ENCODE assay signal across 20 cellular contexts in the genomic region with DNA sequence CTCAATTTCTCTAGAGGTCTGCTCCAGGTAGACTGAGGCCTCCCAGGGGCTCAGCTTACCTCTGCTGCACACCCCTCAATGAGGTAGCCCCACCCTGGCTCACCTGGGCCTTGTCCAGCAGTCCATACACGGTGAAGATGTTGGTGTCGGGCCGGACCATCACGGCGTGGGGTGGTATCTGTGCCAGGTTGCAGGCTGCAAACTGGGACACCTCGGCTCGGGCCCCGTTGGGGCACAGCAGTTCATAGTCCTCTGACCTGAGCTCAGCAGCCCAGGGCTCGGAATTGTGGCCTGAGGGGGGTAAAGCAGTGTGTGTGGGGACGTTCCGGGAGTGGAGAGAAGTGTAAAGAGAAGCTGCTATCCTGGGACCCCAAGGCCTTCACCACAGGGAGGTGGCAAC. TPM values are rescaled to one million over a fixed set of nuclear protein-coding genes. Genes with fewer than 3 reads are reported as not detected.
A peak's percentile ranks its signal among the peaks of the same experiment; 100 is the strongest.
DNase-seq lines count a peak whose midpoint lies in the region; ATAC-seq, FAIRE-seq and TF ChIP-seq lines count a peak whose summit lies in the region.
"Had no signal": no experiment of that assay in that cellular context is flagged by ENCODE, and none has a peak within 500 bp of the region (broad histone marks: within the 10 kb centered on the region; RNA-seq: fewer than 3 reads in every experiment).

No MANE protein-coding gene starts in this region.

- no peak for DNase-seq in K562 (ENCODE audit: extremely low read depth in 1 of 4, low spot score in 3 of 4)
- DNase-seq in HepG2 (ENCODE audit: low spot score), result no peak
- peak; percentile 68 for DNase-seq in osteoblast (ENCODE audit: insufficient read length, low spot score, missing footprints)
- DNase-seq in aorta, result peak; percentile 37 to 72
- DNase-seq in islet precursor cell, result no peak
- DNase-seq in activated T-cell treated with anti-CD3 and anti-CD28 coated beads, Interleukin-2, amount 50 U/mL, for 1 hour, result no peak
- DNase-seq: BE2C; CD8-positive, alpha-beta T cell; COR-L47; DMS153; DMS79 treated with DMSO at 0.1 percent for 48 hours; EL; GOT3; H9 had no signal

- H3K4me2 ChIP-seq in K562 (ENCODE audit: insufficient read depth, low read length) (no peak overlapping the region), HepG2 (ENCODE audit: low read depth, low read length) (no peak overlapping the region), osteoblast (ENCODE audit: insufficient read depth, low read length) (no peak overlapping the region)
- H3K4me2 ChIP-seq: A549 had no signal

- H2AFZ ChIP-seq in K562 (ENCODE audit: low read depth, low read length) (no peak overlapping the region), HepG2 (ENCODE audit: low read length) (no peak overlapping the region), osteoblast (ENCODE audit: low read length) (no peak overlapping the region)

- H3K36me3 ChIP-seq in K562 (ENCODE audit: control insufficient read depth, insufficient read depth, low read length) (no peaks in the 10 kb centered on the region), HepG2 (replicated peaks in 1 of 2; ENCODE audit: control insufficient read depth in 1 of 2, insufficient read depth in 2 of 2, low read length in 2 of 2) (no peaks in the 10 kb centered on the region), osteoblast (ENCODE audit: insufficient read depth, low read length) (no peaks in the 10 kb centered on the region), aorta (ENCODE audit: control insufficient read depth in 1 of 2, insufficient read depth in 2 of 2, low read length in 1 of 2) (no peaks in the 10 kb centered on the region)
- H3K36me3 ChIP-seq: BE2C had no signal

- H3K9me1 ChIP-seq in K562 (ENCODE audit: control insufficient read depth, insufficient read depth, low read length), result no peaks in the 10 kb centered on the region

- WGBS in K562 (ENCODE audit: insufficient coverage, low coverage, missing lambda C conversion rate), result 73% methylated on average over 9 of the region's 11 CpGs
- whole genome bisulfite sequencing in HepG2 (ENCODE audit: low lambda C conversion rate), result 88% methylated on average over 9 of the region's 11 CpGs
- WGBS in aorta, 2 donors, result 92 to 93% methylated on average over 11 of the region's 11 CpGs

- H3K4me3 ChIP-seq in K562, result no peak overlapping the region
- H3K4me3 ChIP-seq in HepG2 (replicated peaks in 1 of 3; ENCODE audit: insufficient read depth in 1 of 3, low read depth in 2 of 3, low read length in 3 of 3), result no peak overlapping the region
- no peak overlapping the region for H3K4me3 ChIP-seq in osteoblast (ENCODE audit: insufficient read depth, low read length)
- H3K4me3 ChIP-seq in aorta (ENCODE audit: low read length in 2 of 2), result no peak overlapping the region
- H3K4me3 ChIP-seq: A549 had no signal

- TF ChIP-seq POLR2A in K562 (conservative IDR thresholded peaks at IDR 0.05), result no peak
- TF ChIP-seq POLR2A in HepG2 (IDR thresholded peaks at IDR 0.05; ENCODE audit: insufficient read depth in 1 of 2, low read depth in 2 of 2, low read length in 2 of 2), result no peak

- no peak overlapping the region for H3K27ac ChIP-seq in K562 (ENCODE audit: extremely low read depth, low read depth, low read length)
- H3K27ac ChIP-seq in HepG2 (ENCODE audit: extremely low read length, insufficient read depth, low read length), result no peak overlapping the region
- H3K27ac ChIP-seq in osteoblast (ENCODE audit: low read depth, low read length), result no peak overlapping the region
- H3K27ac ChIP-seq in aorta (ENCODE audit: low read depth in 1 of 2, low read length in 2 of 2), result no peak overlapping the region
- H3K27ac ChIP-seq: A549, C4-2B had no signal

- TF ChIP-seq RAD21 in K562 (CRISPR knock-in tag; conservative IDR thresholded peaks at IDR 0.05 in 1 of 2, IDR thresholded peaks at IDR 0.05 in 1 of 2), result no peak
- no peak for TF ChIP-seq RAD21 in HepG2 (CRISPR knock-in tag; IDR thresholded peaks at IDR 0.05)

- in situ Hi-C loops in K562 (cut with MboI) (no loop called here), HepG2 (cut with HindIII; ENCODE audit: extremely low pct_ligation_motif_present, low pct_unique_long_range_greater_than_20kb) (no loop called here)

- TF ChIP-seq CTCF in K562 (IDR thresholded peaks at IDR 0.05 in 2 of 3, conservative IDR thresholded peaks at IDR 0.05 in 1 of 3; ENCODE audit: insufficient read depth in 2 of 3, low read depth in 1 of 3, low read length in 3 of 3), result no peak
- no peak for TF ChIP-seq CTCF in HepG2 (CRISPR knock-in tag; IDR thresholded peaks at IDR 0.05)
- TF ChIP-seq CTCF in osteoblast (IDR thresholded peaks at IDR 0.05; ENCODE audit: extremely low read depth, low read depth, low read length), result no peak

- BruUV-seq in K562 (replicated peaks; lab: Mats Ljungman, UMichigan), result no TSS peak
- BruUV-seq in HepG2 (replicated peaks; lab: Mats Ljungman, UMichigan), result no TSS peak

- no peaks in the 10 kb centered on the region for H4K20me1 ChIP-seq in K562 (replicated peaks; ENCODE audit: control insufficient read depth, insufficient read depth, low read length)
- H4K20me1 ChIP-seq in HepG2 (ENCODE audit: insufficient read depth, low read length), result no peaks in the 10 kb centered on the region
- H4K20me1 ChIP-seq in osteoblast (ENCODE audit: insufficient read depth, low read length), result no peaks in the 10 kb centered on the region

- POLR2A ChIA-PET in K562 (lab: Yijun Ruan, JAX), result interaction anchor here (0.8 to 1.2 kb wide), 3 partner anchors 12 to 23 kb away, joined by 3 to 6 read pairs (median 3); partner anchors contain the start of gene MELTF
- POLR2A ChIA-PET in HepG2 (lab: Yijun Ruan, JAX), result no interaction called here

- H3K27me3 ChIP-seq in K562 (ENCODE audit: control insufficient read depth in 2 of 2, insufficient read depth in 2 of 2, low read length in 2 of 2) (no peaks in the 10 kb centered on the region), HepG2 (ENCODE audit: control insufficient read depth in 1 of 2, insufficient read depth in 2 of 2, low read length in 2 of 2) (no peaks in the 10 kb centered on the region), osteoblast (ENCODE audit: insufficient read depth, low read length) (no peaks in the 10 kb centered on the region), aorta (ENCODE audit: control insufficient read depth in 1 of 2, insufficient read depth in 2 of 2, low read length in 1 of 2) (no peaks in the 10 kb centered on the region)
- H3K27me3 ChIP-seq: BE2C had no signal

- intact Hi-C loops in K562 (cut with micrococcal nuclease), result no loop called here
- intact Hi-C loops in HepG2 (cut with micrococcal nuclease; ENCODE audit: unreplicated experiment), result no loop called here
- intact Hi-C loops in aorta (cut with DNase I), result loop anchor here in 1 of 2 donors (10.0 kb wide), 1 partner anchor 178 kb away; no protein-coding TSS in a partner anchor

- no peaks in the 10 kb centered on the region for H3K79me2 ChIP-seq in K562 (ENCODE audit: control insufficient read depth, insufficient read depth, low read length)
- H3K79me2 ChIP-seq in HepG2 (ENCODE audit: insufficient read depth, low read length), result no peaks in the 10 kb centered on the region
- H3K79me2 ChIP-seq in osteoblast (ENCODE audit: insufficient read depth, low read length), result no peaks in the 10 kb centered on the region

- TF ChIP-seq EP300 in K562 (IDR thresholded peaks at IDR 0.05; ENCODE audit: low read length), result no peak
- no peak for TF ChIP-seq EP300 in HepG2 (IDR thresholded peaks at IDR 0.05; ENCODE audit: low read depth in 2 of 2, low read length in 2 of 2)
- TF ChIP-seq EP300 in HepG2 (CRISPR knock-in tag; IDR thresholded peaks at IDR 0.05; ENCODE audit: borderline replicate concordance), result no peak

- no peak overlapping the region for H3K9ac ChIP-seq in K562 (ENCODE audit: insufficient read depth in 1 of 2, low read depth in 2 of 2, low read length in 2 of 2)
- H3K9ac ChIP-seq in HepG2 (ENCODE audit: insufficient read depth, low read depth, low read length), result no peak overlapping the region

- ATAC-seq in K562 (no peak), HepG2 (no peak), aorta (ENCODE audit: low FRiP score) (no peak), HG02759 (IDR thresholded peaks at IDR 0.05; ENCODE audit: unreplicated experiment) (no peak)
- ATAC-seq: A549; CD8-positive, alpha-beta T cell had no signal

- H3K4me1 ChIP-seq in K562 (replicated peaks in 1 of 2; ENCODE audit: control insufficient read depth in 2 of 2, insufficient read depth in 2 of 2, low read length in 2 of 2), result peaks cover 3 to 61% of the 10 kb centered on the region in 2 experiments; a peak in 3 of 5 replicates
- peaks cover 19% of the 10 kb centered on the region for H3K4me1 ChIP-seq in HepG2 (ENCODE audit: insufficient read depth, low read length)
- peaks cover 8% of the 10 kb centered on the region for H3K4me1 ChIP-seq in osteoblast (ENCODE audit: insufficient read depth, low read length)
- H3K4me1 ChIP-seq in aorta (ENCODE audit: control insufficient read depth in 1 of 2, insufficient read depth in 2 of 2, low read length in 2 of 2), result no peaks in the 10 kb centered on the region

- H3K9me3 ChIP-seq in K562 (replicated peaks; ENCODE audit: control insufficient read depth, insufficient read depth, low read depth, low read length), result no peaks in the 10 kb centered on the region
- H3K9me3 ChIP-seq in HepG2 (ENCODE audit: low read length), result no peaks in the 10 kb centered on the region
- no peaks in the 10 kb centered on the region for H3K9me3 ChIP-seq in osteoblast (ENCODE audit: low read depth, low read length)
- no peaks in the 10 kb centered on the region for H3K9me3 ChIP-seq in aorta (ENCODE audit: control insufficient read depth, low read length)
- H3K9me3 ChIP-seq: A549, BE2C had no signal

- CTCF ChIA-PET in K562 (lab: Yijun Ruan, JAX; ENCODE audit: low intra/inter-chr PET ratio) (no interaction called here), HepG2 (lab: Yijun Ruan, JAX; ENCODE audit: low intra/inter-chr PET ratio, low total read pairs) (no interaction called here)

- FAIRE-seq in K562 (lab: Jason Lieb, UNC) (no peak), HepG2 (lab: Jason Lieb, UNC) (no peak)
- FAIRE-seq: A549, D721Med, G401.6, GM12891 had no signal

RNA-seq across cellular contexts. Expression of gene MELTF, which starts 23.2 kb away (rescaled TPM):
- total RNA-seq in K562 (2011; cell fraction: chromatin; rRNA removed; ENCODE audit: low replicate concordance), result 21.6 and 62.0 TPM in 2 replicates
- 25.8 and 34.5 TPM in 2 replicates for total RNA-seq in K562 (2011; cell fraction: nucleolus; rRNA removed)
- total RNA-seq in K562 (2011; cell fraction: nucleoplasm; rRNA removed), result 24.9 and 29.2 TPM in 2 replicates
- 6.8 and 8.4 TPM in 2 replicates for total RNA-seq in K562 (2014; rRNA removed)
- total RNA-seq in K562 (2014; rRNA removed; fragmentation: Illumina TruSeq; extraction: Trizol), result 3.0 and 3.3 TPM in 2 replicates
- 3.8 and 4.5 TPM in 2 replicates for total RNA-seq in K562 (2015; rRNA removed; fragmentation: Illumina TruSeq; extraction: Trizol)
- total RNA-seq in K562 (2021), result 10.5 and 11.7 TPM in 2 replicates
- 4.0 and 4.8 TPM in 2 replicates for polyA plus RNA-seq in K562 (2011; rRNA removed)
- polyA plus RNA-seq in K562 (2011; cell fraction: cytosol; rRNA removed), result 3.0 and 7.4 TPM in 2 replicates
- polyA plus RNA-seq in K562 (2011; cell fraction: nucleus; rRNA removed), result 17.2 and 37.9 TPM in 2 replicates
- polyA plus RNA-seq in K562 (2012), result 6.7 and 10.6 TPM in 2 replicates
- polyA plus RNA-seq in K562 (2014; fragmentation: Illumina TruSeq; extraction: Trizol), result 3.7 and 4.9 TPM in 2 replicates
- polyA plus RNA-seq in K562 (2014; fragmentation: Nextera tagmentation; extraction: Ambion mirVana), result under 1 TPM; 0.35 to 0.52 TPM
- 8.1 and 8.6 TPM in 2 replicates for polyA plus RNA-seq in K562 (2014; rRNA removed)
- 2.2 and 4.0 TPM in 2 replicates for polyA minus RNA-seq in K562 (2011; rRNA and poly(A)+ RNA removed)
- polyA minus RNA-seq in K562 (2011; cell fraction: cytosol; rRNA and poly(A)+ RNA removed), result 1.9 and 4.6 TPM in 2 replicates
- 11.0 and 16.4 TPM in 2 replicates for polyA minus RNA-seq in K562 (2011; cell fraction: nucleus; rRNA and poly(A)+ RNA removed)
- total RNA-seq in HepG2 (2016; rRNA removed; fragmentation: Illumina TruSeq; extraction: Trizol), result 0.97 and 3.2 TPM in 2 replicates
- total RNA-seq in HepG2 (2016; cell fraction: cytosol; rRNA removed; fragmentation: Illumina TruSeq; extraction: Trizol; ENCODE audit: low read depth), result 1.2 and 1.3 TPM in 2 replicates
- 1.4 and 3.7 TPM in 2 replicates for total RNA-seq in HepG2 (2016; cell fraction: insoluble cytoplasmic fraction; rRNA removed; fragmentation: Illumina TruSeq; extraction: Trizol)
- total RNA-seq in HepG2 (2016; cell fraction: membrane; rRNA removed; fragmentation: Illumina TruSeq; extraction: Trizol), result 0.99 and 1.4 TPM in 2 replicates
- total RNA-seq in HepG2 (2016; cell fraction: nucleus; rRNA removed; fragmentation: Illumina TruSeq; extraction: Trizol), result 3.9 and 5.1 TPM in 2 replicates
- 7.5 and 11.9 TPM in 2 replicates for polyA plus RNA-seq in HepG2 (2011; rRNA removed)
- polyA plus RNA-seq in HepG2 (2011; cell fraction: cytosol; rRNA removed), result 7.7 TPM in 2 replicates
- polyA plus RNA-seq in HepG2 (2011; cell fraction: nucleus; rRNA removed), result 46.8 and 48.0 TPM in 2 replicates
- polyA plus RNA-seq in HepG2 (2012), result 14.6 and 19.2 TPM in 2 replicates
- polyA plus RNA-seq in HepG2 (2016; cell fraction: cytosol; fragmentation: Illumina TruSeq; extraction: Trizol; ENCODE audit: low read depth), result 0.49 and 0.59 TPM in 2 replicates
- polyA plus RNA-seq in HepG2 (2016; cell fraction: insoluble cytoplasmic fraction; fragmentation: Illumina TruSeq; extraction: Trizol; ENCODE audit: low read depth), result 1.5 and 2.3 TPM in 2 replicates
- 0.74 and 1.1 TPM in 2 replicates for polyA plus RNA-seq in HepG2 (2016; cell fraction: membrane; fragmentation: Illumina TruSeq; extraction: Trizol; ENCODE audit: low read depth)
- polyA plus RNA-seq in HepG2 (2016; cell fraction: nucleus; fragmentation: Illumina TruSeq; extraction: Trizol; ENCODE audit: insufficient read depth, low read depth), result 6.7 and 9.2 TPM in 2 replicates
- polyA minus RNA-seq in HepG2 (2011; rRNA and poly(A)+ RNA removed; ENCODE audit: low replicate concordance), result 4.9 and 17.9 TPM in 2 replicates
- 7.8 and 11.0 TPM in 2 replicates for polyA minus RNA-seq in HepG2 (2011; cell fraction: cytosol; rRNA and poly(A)+ RNA removed)
- polyA minus RNA-seq in HepG2 (2011; cell fraction: nucleus; rRNA and poly(A)+ RNA removed), result 14.8 and 17.5 TPM in 2 replicates
- total RNA-seq in osteoblast, result 2.4 and 5.1 TPM in 2 replicates
- total RNA-seq in aorta, result 1 to 10 TPM; 4.3 to 6.0 TPM
- 1 to 10 TPM in 1 of 2 donors, under 1 TPM in 1; 1.00 to 2.0 TPM for polyA plus RNA-seq in aorta

RNA-seq across cellular contexts. Expression of gene PIGZ, which starts 37.8 kb away (rescaled TPM):
- 3.6 and 5.8 TPM in 2 replicates for total RNA-seq in K562 (2011; cell fraction: chromatin; rRNA removed; ENCODE audit: low replicate concordance)
- 2.3 and 3.3 TPM in 2 replicates for total RNA-seq in K562 (2011; cell fraction: nucleolus; rRNA removed)
- 3.5 and 4.7 TPM in 2 replicates for total RNA-seq in K562 (2011; cell fraction: nucleoplasm; rRNA removed)
- 0.54 and 0.73 TPM in 2 replicates for total RNA-seq in K562 (2014; rRNA removed)
- 0.48 and 0.76 TPM in 2 replicates for total RNA-seq in K562 (2014; rRNA removed; fragmentation: Illumina TruSeq; extraction: Trizol)
- 0.30 and 0.54 TPM in 2 replicates for total RNA-seq in K562 (2015; rRNA removed; fragmentation: Illumina TruSeq; extraction: Trizol)
- total RNA-seq in K562 (2021), result 0.87 and 1.0 TPM in 2 replicates
- 1.8 and 2.8 TPM in 2 replicates for polyA plus RNA-seq in K562 (2011; rRNA removed)
- polyA plus RNA-seq in K562 (2011; cell fraction: cytosol; rRNA removed), result 2.3 and 2.8 TPM in 2 replicates
- polyA plus RNA-seq in K562 (2011; cell fraction: nucleus; rRNA removed), result 4.7 and 6.2 TPM in 2 replicates
- 1.2 and 4.7 TPM in 2 replicates for polyA plus RNA-seq in K562 (2012)
- 0.79 and 0.91 TPM in 2 replicates for polyA plus RNA-seq in K562 (2014; fragmentation: Illumina TruSeq; extraction: Trizol)
- polyA plus RNA-seq in K562 (2014; fragmentation: Nextera tagmentation; extraction: Ambion mirVana), result under 1 TPM; 0.15 TPM
- 1.2 and 2.0 TPM in 2 replicates for polyA plus RNA-seq in K562 (2014; rRNA removed)
- 1.0 and 1.1 TPM in 2 replicates for polyA minus RNA-seq in K562 (2011; rRNA and poly(A)+ RNA removed)
- 1.1 and 1.3 TPM in 2 replicates for polyA minus RNA-seq in K562 (2011; cell fraction: cytosol; rRNA and poly(A)+ RNA removed)
- polyA minus RNA-seq in K562 (2011; cell fraction: nucleus; rRNA and poly(A)+ RNA removed), result 1.00 and 1.2 TPM in 2 replicates
- total RNA-seq in HepG2 (2016; rRNA removed; fragmentation: Illumina TruSeq; extraction: Trizol), result 2.2 and 4.7 TPM in 2 replicates
- total RNA-seq in HepG2 (2016; cell fraction: cytosol; rRNA removed; fragmentation: Illumina TruSeq; extraction: Trizol; ENCODE audit: low read depth), result 4.8 and 7.9 TPM in 2 replicates
- total RNA-seq in HepG2 (2016; cell fraction: insoluble cytoplasmic fraction; rRNA removed; fragmentation: Illumina TruSeq; extraction: Trizol), result 1.9 and 4.8 TPM in 2 replicates
- total RNA-seq in HepG2 (2016; cell fraction: membrane; rRNA removed; fragmentation: Illumina TruSeq; extraction: Trizol), result 3.9 and 5.7 TPM in 2 replicates
- total RNA-seq in HepG2 (2016; cell fraction: nucleus; rRNA removed; fragmentation: Illumina TruSeq; extraction: Trizol), result 3.7 and 5.7 TPM in 2 replicates
- polyA plus RNA-seq in HepG2 (2011; rRNA removed), result 60.5 and 75.7 TPM in 2 replicates
- 43.3 TPM in 2 replicates for polyA plus RNA-seq in HepG2 (2011; cell fraction: cytosol; rRNA removed)
- polyA plus RNA-seq in HepG2 (2011; cell fraction: nucleus; rRNA removed), result 156 and 196 TPM in 2 replicates
- polyA plus RNA-seq in HepG2 (2012), result 56.2 and 56.6 TPM in 2 replicates
- polyA plus RNA-seq in HepG2 (2016; cell fraction: cytosol; fragmentation: Illumina TruSeq; extraction: Trizol; ENCODE audit: low read depth), result 6.6 and 6.7 TPM in 2 replicates
- 3.7 and 4.6 TPM in 2 replicates for polyA plus RNA-seq in HepG2 (2016; cell fraction: insoluble cytoplasmic fraction; fragmentation: Illumina TruSeq; extraction: Trizol; ENCODE audit: low read depth)
- polyA plus RNA-seq in HepG2 (2016; cell fraction: membrane; fragmentation: Illumina TruSeq; extraction: Trizol; ENCODE audit: low read depth), result 5.4 and 6.6 TPM in 2 replicates
- polyA plus RNA-seq in HepG2 (2016; cell fraction: nucleus; fragmentation: Illumina TruSeq; extraction: Trizol; ENCODE audit: insufficient read depth, low read depth), result 16.4 and 17.2 TPM in 2 replicates
- polyA minus RNA-seq in HepG2 (2011; rRNA and poly(A)+ RNA removed; ENCODE audit: low replicate concordance), result 0.58 and 57.9 TPM in 2 replicates
- 15.7 and 18.4 TPM in 2 replicates for polyA minus RNA-seq in HepG2 (2011; cell fraction: cytosol; rRNA and poly(A)+ RNA removed)
- polyA minus RNA-seq in HepG2 (2011; cell fraction: nucleus; rRNA and poly(A)+ RNA removed), result 38.0 and 53.5 TPM in 2 replicates
- total RNA-seq in osteoblast, result 2.9 and 4.0 TPM in 2 replicates
- 1 to 10 TPM; 2.7 to 5.2 TPM for total RNA-seq in aorta
- polyA plus RNA-seq in aorta, result 1 to 10 TPM; 2.3 to 9.0 TPM
- total RNA-seq: CD8-positive, alpha-beta T cell had no signal

Comparison
In these comparisons a context has a peak if more than half of its experiments do, and no peak if none do; other contexts are left out.
1. DNase-seq: peak in osteoblast (single experiment) and aorta (2 of 2); none in K562 (0 of 4), HepG2 (single experiment), islet precursor cell (single experiment) and activated T-cell treated with anti-CD3 and anti-CD28 coated beads, Interleukin-2, amount 50 U/mL, for 1 hour (single experiment).
2. Of the 241 proteins assayed by ChIP-seq in both HepG2 and K562: peak only in HepG2: none; only in K562: POLR2G; in both: none; in neither: 240.